ENCODE assay signal across 27 cellular contexts in genomic region chr18:10166164-10166807, GRCh38.
"Had no signal": no experiment of that assay in that cellular context is flagged by ENCODE, and none has a peak within 500 bp of the region (broad histone marks: within the 10 kb centered on the region; RNA-seq: fewer than 3 reads in every experiment).

No MANE protein-coding gene starts in this region.

- H3K4me1 ChIP-seq: left lung, right lobe of liver, tibial nerve, vagina had no signal

- H3K4me3 ChIP-seq: left lung, lung, mucosa of descending colon, ovary, right atrium auricular region, right lobe of liver, smooth muscle cell, tibial nerve, vagina had no signal

- H3K27ac ChIP-seq: left lung, neutrophil, ovary, right atrium auricular region, right lobe of liver, tibial nerve, vagina had no signal

- H3K27me3 ChIP-seq: left lung, neutrophil, ovary, right atrium auricular region, right lobe of liver, tibial nerve, vagina had no signal

- H3K4me2 ChIP-seq: smooth muscle cell had no signal

- H3K36me3 Mint-ChIP-seq: immature natural killer cell; naive thymus-derived CD4-positive, alpha-beta T cell; natural killer cell treated with Interleukin-12 subunit alpha and Interleukin-12 subunit beta and Interleukin-15 and Interleukin-18, amount 100 ng/mL, for 72 hours; stimulated activated naive B cell treated with anti-CD40 and anti-IgM and Interleukin-4, amounts not matched to agents 10 μg/mL and 1 μg/mL and 100 μg/mL, for 72 hours; type B pancreatic cell had no signal

- DNase-seq: head of caudate nucleus; hippocampal formation; kidney; left colon; left lung; midbrain; mucosa of descending colon; naive thymus-derived CD4-positive, alpha-beta T cell; occipital lobe; ovary; right lobe of liver; stimulated activated CD4-positive, alpha-beta T cell treated with anti-CD3 and anti-CD28 coated beads, Interleukin-15, amount 100 ng/mL, for 24 hours; stimulated activated CD4-positive, alpha-beta T cell treated with anti-CD3 and anti-CD28 coated beads, Interleukin-2, amount 100 ng/mL, for 24 hours; stimulated activated CD4-positive, alpha-beta T cell treated with anti-CD3 and anti-CD28 coated beads, Interleukin-4, amount 100 ng/mL, for 1 hour; stimulated activated naive B cell treated with anti-CD40 and anti-IgM and Interleukin-4, amounts not matched to agents 10 μg/mL and 1 μg/mL and 100 μg/mL, for 72 hours; substantia nigra had no signal

- H3K27ac Mint-ChIP-seq: naive thymus-derived CD4-positive, alpha-beta T cell; natural killer cell treated with Interleukin-12 subunit alpha and Interleukin-12 subunit beta and Interleukin-15 and Interleukin-18, amount 100 ng/mL, for 72 hours; progenitor cell of endocrine pancreas; stimulated activated naive B cell treated with anti-CD40 and anti-IgM and Interleukin-4, amounts not matched to agents 10 μg/mL and 1 μg/mL and 100 μg/mL, for 72 hours; stimulated activated naive CD8-positive, alpha-beta T cell treated with anti-CD3 and anti-CD28 coated beads, Interleukin-15, Interleukin-2, amounts not matched to agents 100 ng/mL and 50 ng/mL, for 24 hours; type B pancreatic cell had no signal

- H3K9me3 Mint-ChIP-seq: immature natural killer cell; naive thymus-derived CD4-positive, alpha-beta T cell; natural killer cell treated with Interleukin-12 subunit alpha and Interleukin-12 subunit beta and Interleukin-15 and Interleukin-18, amount 100 ng/mL, for 72 hours; stimulated activated naive B cell treated with anti-CD40 and anti-IgM and Interleukin-4, amounts not matched to agents 10 μg/mL and 1 μg/mL and 100 μg/mL, for 72 hours; stimulated activated naive CD8-positive, alpha-beta T cell treated with anti-CD3 and anti-CD28 coated beads, Interleukin-15, Interleukin-2, amounts not matched to agents 100 ng/mL and 50 ng/mL, for 24 hours; type B pancreatic cell had no signal

- H3K4me1 Mint-ChIP-seq: immature natural killer cell; naive thymus-derived CD4-positive, alpha-beta T cell had no signal

- H3K4me3 Mint-ChIP-seq: immature natural killer cell; naive thymus-derived CD4-positive, alpha-beta T cell; natural killer cell treated with Interleukin-12 subunit alpha and Interleukin-12 subunit beta and Interleukin-15 and Interleukin-18, amount 100 ng/mL, for 72 hours; stimulated activated naive B cell treated with anti-CD40 and anti-IgM and Interleukin-4, amounts not matched to agents 10 μg/mL and 1 μg/mL and 100 μg/mL, for 72 hours; stimulated activated naive CD8-positive, alpha-beta T cell treated with anti-CD3 and anti-CD28 coated beads, Interleukin-15, Interleukin-2, amounts not matched to agents 100 ng/mL and 50 ng/mL, for 24 hours; type B pancreatic cell had no signal

- H3K27me3 Mint-ChIP-seq: natural killer cell treated with Interleukin-12 subunit alpha and Interleukin-12 subunit beta and Interleukin-15 and Interleukin-18, amount 100 ng/mL, for 72 hours; stimulated activated naive B cell treated with anti-CD40 and anti-IgM and Interleukin-4, amounts not matched to agents 10 μg/mL and 1 μg/mL and 100 μg/mL, for 72 hours; stimulated activated naive CD8-positive, alpha-beta T cell treated with anti-CD3 and anti-CD28 coated beads, Interleukin-15, Interleukin-2, amounts not matched to agents 100 ng/mL and 50 ng/mL, for 24 hours; type B pancreatic cell had no signal

- ATAC-seq: left colon; left lung; mucosa of descending colon; naive thymus-derived CD4-positive, alpha-beta T cell; stimulated activated naive B cell treated with anti-CD40 and anti-IgM and Interleukin-4, amounts not matched to agents 10 μg/mL and 1 μg/mL and 100 μg/mL, for 72 hours had no signal

- H3K9me3 ChIP-seq: left lung, mucosa of descending colon, neutrophil, ovary, right atrium auricular region, right lobe of liver, tibial nerve, vagina had no signal

- H3K36me3 ChIP-seq: left lung, neutrophil, ovary, right atrium auricular region, right lobe of liver, tibial nerve, vagina had no signal
